2 cellular contexts compared by ENCODE assay signal in the genomic region with DNA sequence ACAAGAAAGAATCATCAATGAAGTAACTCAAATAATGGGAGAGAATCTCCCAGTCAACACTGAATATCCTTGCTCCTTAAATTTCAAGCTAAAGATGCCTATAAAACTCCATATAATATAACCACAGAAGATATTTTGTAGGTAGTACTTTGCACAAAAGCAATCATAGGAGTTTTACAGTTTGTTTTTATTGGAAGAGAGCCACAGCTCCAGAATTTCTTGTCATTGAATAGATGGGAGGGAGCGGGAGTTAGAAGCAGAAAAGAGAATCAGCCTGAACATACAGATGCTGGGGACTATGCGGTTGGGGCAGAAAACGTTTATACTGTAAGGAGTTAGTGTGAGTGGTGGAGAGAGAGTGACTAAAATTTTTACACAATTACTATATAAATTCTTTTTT.
TF ChIP-seq lines count a peak whose summit lies in the region.

No MANE protein-coding gene starts in this region.

TF ChIP-seq in HEK293, 187 proteins besides CTCF, POLR2A, EP300 and RAD21 (continued from another document and continues in another):
- TF ChIP-seq, protein P1, sequence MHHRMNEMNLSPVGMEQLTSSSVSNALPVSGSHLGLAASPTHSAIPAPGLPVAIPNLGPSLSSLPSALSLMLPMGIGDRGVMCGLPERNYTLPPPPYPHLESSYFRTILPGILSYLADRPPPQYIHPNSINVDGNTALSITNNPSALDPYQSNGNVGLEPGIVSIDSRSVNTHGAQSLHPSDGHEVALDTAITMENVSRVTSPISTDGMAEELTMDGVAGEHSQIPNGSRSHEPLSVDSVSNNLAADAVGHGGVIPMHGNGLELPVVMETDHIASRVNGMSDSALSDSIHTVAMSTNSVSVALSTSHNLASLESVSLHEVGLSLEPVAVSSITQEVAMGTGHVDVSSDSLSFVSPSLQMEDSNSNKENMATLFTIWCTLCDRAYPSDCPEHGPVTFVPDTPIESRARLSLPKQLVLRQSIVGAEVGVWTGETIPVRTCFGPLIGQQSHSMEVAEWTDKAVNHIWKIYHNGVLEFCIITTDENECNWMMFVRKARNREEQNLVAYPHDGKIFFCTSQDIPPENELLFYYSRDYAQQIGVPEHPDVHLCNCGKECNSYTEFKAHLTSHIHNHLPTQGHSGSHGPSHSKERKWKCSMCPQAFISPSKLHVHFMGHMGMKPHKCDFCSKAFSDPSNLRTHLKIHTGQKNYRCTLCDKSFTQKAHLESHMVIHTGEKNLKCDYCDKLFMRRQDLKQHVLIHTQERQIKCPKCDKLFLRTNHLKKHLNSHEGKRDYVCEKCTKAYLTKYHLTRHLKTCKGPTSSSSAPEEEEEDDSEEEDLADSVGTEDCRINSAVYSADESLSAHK (tag by site-specific recombination; IDR thresholded peaks at IDR 0.05): 0 out of 2 replicates have a peak, but pooled peaks have one; percentile 47
- TF ChIP-seq ZXDB (tag by site-specific recombination; IDR thresholded peaks at IDR 0.05) (peak; percentile 66), FEZF1 (tag by site-specific recombination; IDR thresholded peaks at IDR 0.05) (peak; percentile 79), OSR2 (tag by site-specific recombination; IDR thresholded peaks at IDR 0.05) (peak; percentile 89), ZNF610 (tag by site-specific recombination; IDR thresholded peaks at IDR 0.05; ENCODE audit: borderline replicate concordance) (peak; percentile 79; the same call in 1 of the 2 replicates), ZNF350 (tag by site-specific recombination; IDR thresholded peaks at IDR 0.05) (no peak), WT1 (tag by site-specific recombination; IDR thresholded peaks at IDR 0.05) (peak; percentile 68), OVOL3 (tag by site-specific recombination; IDR thresholded peaks at IDR 0.05) (peak; percentile 56; the same call in 1 of the 2 replicates), ZNF473 (tag by site-specific recombination; IDR thresholded peaks at IDR 0.05) (no peak), ZNF555 (tag by site-specific recombination; conservative IDR thresholded peaks at IDR 0.05) (no peak), ZNF600 (tag by site-specific recombination; IDR thresholded peaks at IDR 0.05) (peak; percentile 39; the same call in 1 of the 2 replicates), ZNF843 (tag by site-specific recombination; IDR thresholded peaks at IDR 0.05) (peak; percentile 84), SP7 (tag by site-specific recombination; IDR thresholded peaks at IDR 0.05) (peak; percentile 51; the same call in 1 of the 2 replicates)
- TF ChIP-seq, protein P2, sequence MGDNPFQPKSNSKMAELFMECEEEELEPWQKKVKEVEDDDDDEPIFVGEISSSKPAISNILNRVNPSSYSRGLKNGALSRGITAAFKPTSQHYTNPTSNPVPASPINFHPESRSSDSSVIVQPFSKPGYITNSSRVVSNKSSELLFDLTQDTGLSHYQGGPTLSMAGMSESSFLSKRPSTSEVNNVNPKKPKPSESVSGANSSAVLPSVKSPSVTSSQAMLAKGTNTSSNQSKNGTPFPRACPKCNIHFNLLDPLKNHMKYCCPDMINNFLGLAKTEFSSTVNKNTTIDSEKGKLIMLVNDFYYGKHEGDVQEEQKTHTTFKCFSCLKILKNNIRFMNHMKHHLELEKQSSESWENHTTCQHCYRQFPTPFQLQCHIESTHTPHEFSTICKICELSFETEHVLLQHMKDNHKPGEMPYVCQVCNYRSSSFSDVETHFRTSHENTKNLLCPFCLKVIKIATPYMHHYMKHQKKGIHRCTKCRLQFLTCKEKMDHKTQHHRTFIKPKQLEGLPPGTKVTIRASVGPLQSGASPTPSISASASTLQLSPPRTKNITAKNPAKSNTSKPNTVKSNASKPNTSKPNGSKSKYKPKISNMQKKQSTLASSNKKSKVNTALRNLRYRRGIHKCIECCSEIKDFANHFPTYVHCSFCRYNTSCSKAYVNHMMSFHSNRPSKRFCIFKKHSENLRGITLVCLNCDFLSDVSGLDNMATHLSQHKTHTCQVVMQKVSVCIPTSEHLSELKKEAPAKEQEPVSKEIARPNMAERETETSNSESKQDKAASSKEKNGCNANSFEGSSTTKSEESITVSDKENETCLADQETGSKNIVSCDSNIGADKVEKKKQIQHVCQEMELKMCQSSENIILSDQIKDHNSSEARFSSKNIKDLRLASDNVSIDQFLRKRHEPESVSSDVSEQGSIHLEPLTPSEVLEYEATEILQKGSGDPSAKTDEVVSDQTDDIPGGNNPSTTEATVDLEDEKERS (tag by site-specific recombination; IDR thresholded peaks at IDR 0.05): no peak
- TF ChIP-seq, protein P3, sequence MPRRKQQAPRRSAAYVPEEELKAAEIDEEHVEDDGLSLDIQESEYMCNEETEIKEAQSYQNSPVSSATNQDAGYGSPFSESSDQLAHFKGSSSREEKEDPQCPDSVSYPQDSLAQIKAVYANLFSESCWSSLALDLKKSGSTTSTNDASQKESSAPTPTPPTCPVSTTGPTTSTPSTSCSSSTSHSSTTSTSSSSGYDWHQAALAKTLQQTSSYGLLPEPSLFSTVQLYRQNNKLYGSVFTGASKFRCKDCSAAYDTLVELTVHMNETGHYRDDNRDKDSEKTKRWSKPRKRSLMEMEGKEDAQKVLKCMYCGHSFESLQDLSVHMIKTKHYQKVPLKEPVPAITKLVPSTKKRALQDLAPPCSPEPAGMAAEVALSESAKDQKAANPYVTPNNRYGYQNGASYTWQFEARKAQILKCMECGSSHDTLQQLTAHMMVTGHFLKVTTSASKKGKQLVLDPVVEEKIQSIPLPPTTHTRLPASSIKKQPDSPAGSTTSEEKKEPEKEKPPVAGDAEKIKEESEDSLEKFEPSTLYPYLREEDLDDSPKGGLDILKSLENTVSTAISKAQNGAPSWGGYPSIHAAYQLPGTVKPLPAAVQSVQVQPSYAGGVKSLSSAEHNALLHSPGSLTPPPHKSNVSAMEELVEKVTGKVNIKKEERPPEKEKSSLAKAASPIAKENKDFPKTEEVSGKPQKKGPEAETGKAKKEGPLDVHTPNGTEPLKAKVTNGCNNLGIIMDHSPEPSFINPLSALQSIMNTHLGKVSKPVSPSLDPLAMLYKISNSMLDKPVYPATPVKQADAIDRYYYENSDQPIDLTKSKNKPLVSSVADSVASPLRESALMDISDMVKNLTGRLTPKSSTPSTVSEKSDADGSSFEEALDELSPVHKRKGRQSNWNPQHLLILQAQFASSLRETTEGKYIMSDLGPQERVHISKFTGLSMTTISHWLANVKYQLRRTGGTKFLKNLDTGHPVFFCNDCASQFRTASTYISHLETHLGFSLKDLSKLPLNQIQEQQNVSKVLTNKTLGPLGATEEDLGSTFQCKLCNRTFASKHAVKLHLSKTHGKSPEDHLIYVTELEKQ (tag by site-specific recombination; IDR thresholded peaks at IDR 0.05; ENCODE audit: borderline replicate concordance): 0 out of 2 replicates have a peak, but pooled peaks have one; percentile 15
- TF ChIP-seq, protein P4, sequence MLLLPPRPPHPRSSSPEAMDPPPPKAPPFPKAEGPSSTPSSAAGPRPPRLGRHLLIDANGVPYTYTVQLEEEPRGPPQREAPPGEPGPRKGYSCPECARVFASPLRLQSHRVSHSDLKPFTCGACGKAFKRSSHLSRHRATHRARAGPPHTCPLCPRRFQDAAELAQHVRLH (tag by site-specific recombination; IDR thresholded peaks at IDR 0.05): peak; percentile 95

TF ChIP-seq in HepG2, 621 proteins besides CTCF, POLR2A, EP300 and RAD21 (continued from another document):
- TF ChIP-seq, protein P5, sequence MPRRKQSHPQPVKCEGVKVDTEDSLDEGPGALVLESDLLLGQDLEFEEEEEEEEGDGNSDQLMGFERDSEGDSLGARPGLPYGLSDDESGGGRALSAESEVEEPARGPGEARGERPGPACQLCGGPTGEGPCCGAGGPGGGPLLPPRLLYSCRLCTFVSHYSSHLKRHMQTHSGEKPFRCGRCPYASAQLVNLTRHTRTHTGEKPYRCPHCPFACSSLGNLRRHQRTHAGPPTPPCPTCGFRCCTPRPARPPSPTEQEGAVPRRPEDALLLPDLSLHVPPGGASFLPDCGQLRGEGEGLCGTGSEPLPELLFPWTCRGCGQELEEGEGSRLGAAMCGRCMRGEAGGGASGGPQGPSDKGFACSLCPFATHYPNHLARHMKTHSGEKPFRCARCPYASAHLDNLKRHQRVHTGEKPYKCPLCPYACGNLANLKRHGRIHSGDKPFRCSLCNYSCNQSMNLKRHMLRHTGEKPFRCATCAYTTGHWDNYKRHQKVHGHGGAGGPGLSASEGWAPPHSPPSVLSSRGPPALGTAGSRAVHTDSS (CRISPR knock-in tag; conservative IDR thresholded peaks at IDR 0.05): no peak
- no peak for TF ChIP-seq ZMAT3 (CRISPR knock-in tag; conservative IDR thresholded peaks at IDR 0.05)
- no peak for TF ChIP-seq PAWR (CRISPR knock-in tag; IDR thresholded peaks at IDR 0.05; ENCODE audit: borderline replicate concordance)
